Comparison of ENCODE assay signal across 8 cellular contexts in genomic region chr17:28712037-28712704, GRCh38. TPM values are rescaled to one million over a fixed set of nuclear protein-coding genes. Genes with fewer than 3 reads are reported as not detected.
DNase-seq lines count a peak whose midpoint lies in the region; ATAC-seq, FAIRE-seq and TF ChIP-seq lines count a peak whose summit lies in the region.

No MANE protein-coding gene starts in this region.

- TF ChIP-seq POLR2A in H1 (IDR thresholded peaks at IDR 0.05; ENCODE audit: control extremely low read depth in 1 of 2, low read depth in 2 of 2, low read length in 2 of 2), result peak in 1 of 2 experiments; percentile 26; a peak in 2 of 3 replicates

- WGBS in H1 (ENCODE audit: extremely low coverage in 1 of 2, insufficient coverage in 1 of 2, insufficient read length in 1 of 2, insufficient replicate concordance in 2 of 2, low coverage in 1 of 2, low lambda C conversion rate in 2 of 2, missing lambda C conversion rate in 1 of 2), 2 experiments, result 18% methylated on average over 20 of the region's 34 CpGs; no CpG with 5 or more reads in 1 of the 2 experiments

- H3K4me3 ChIP-seq in H1 (ENCODE audit: extremely low read depth in 1 of 4, insufficient read depth in 2 of 4, low read depth in 3 of 4, low read length in 4 of 4), result peak overlapping the region; percentile 37 to 81 (median 58)

- H2BK12ac ChIP-seq in H1 (ENCODE audit: low read depth, low read length), result peak overlapping the region; percentile 96

- H3K4me1 Mint-ChIP-seq in activated CD4-positive, alpha-beta T cell treated with anti-CD3 and anti-CD28 coated beads, Interleukin-2, amount 10 ng/mL, durations not matched to agents 24 days and 14 days, result peaks cover 17% of the 10 kb centered on the region
- peaks cover 42% of the 10 kb centered on the region for H3K4me1 Mint-ChIP-seq in neural crest cell

- H3K4me2 ChIP-seq in H1 (ENCODE audit: insufficient read depth in 1 of 2, low read depth in 2 of 2, low read length in 2 of 2), result peak overlapping the region; percentile 88 to 100

- H3K18ac ChIP-seq in H1 (ENCODE audit: extremely low read depth, low read length), result peak overlapping the region; percentile 91

- H2BK15ac ChIP-seq in H1 (ENCODE audit: low read length), result peak overlapping the region; percentile 99

- H4K5ac ChIP-seq in H1 (ENCODE audit: insufficient read length, low read depth, low read length), result peak overlapping the region; percentile 94

- peaks cover 4 to 15% (median 7%) of the 10 kb centered on the region in 4 experiments; a peak in 6 of 7 replicates for H3K4me1 ChIP-seq in H1 (replicated peaks in 1 of 4; ENCODE audit: control insufficient read depth in 3 of 4, insufficient read depth in 4 of 4, low read length in 3 of 4)

- peak overlapping the region; percentile 95 for H3K27ac Mint-ChIP-seq in activated CD4-positive, alpha-beta T cell treated with anti-CD3 and anti-CD28 coated beads, Interleukin-2, amount 10 ng/mL, durations not matched to agents 24 days and 14 days
- H3K27ac Mint-ChIP-seq in neural crest cell (ENCODE audit: unreplicated experiment), result peak overlapping the region; percentile 82

- peaks cover 16% of the 10 kb centered on the region for H3K23me2 ChIP-seq in H1 (ENCODE audit: low read depth, low read length)

- peak overlapping the region; percentile 98 for H3K4ac ChIP-seq in H1 (replicated peaks; ENCODE audit: insufficient read length, low read depth, low read length)

- peak overlapping the region; percentile 91 for H3K4me3 Mint-ChIP-seq in activated CD4-positive, alpha-beta T cell treated with anti-CD3 and anti-CD28 coated beads, Interleukin-2, amount 10 ng/mL, durations not matched to agents 24 days and 14 days
- peak overlapping the region; percentile 96 for H3K4me3 Mint-ChIP-seq in neural crest cell

- TF ChIP-seq CTCF in H1 (IDR thresholded peaks at IDR 0.05; ENCODE audit: control extremely low read depth in 1 of 3, insufficient read depth in 1 of 3, low read depth in 1 of 3, low read length in 3 of 3), result no peak
- TF ChIP-seq CTCF in neural crest cell (conservative IDR thresholded peaks at IDR 0.05), result no peak

- peak overlapping the region; percentile 89 for H3K56ac ChIP-seq in H1 (replicated peaks; ENCODE audit: insufficient read length, low read depth, low read length)

- ATAC-seq in HG03460 (IDR thresholded peaks at IDR 0.05; ENCODE audit: unreplicated experiment) (peak; percentile 25), HG02885 (IDR thresholded peaks at IDR 0.05; ENCODE audit: poor library complexity, unreplicated experiment) (no peak)

- no peak overlapping the region for H3K14ac ChIP-seq in H1 (ENCODE audit: insufficient read length)

- H4K8ac ChIP-seq in H1 (ENCODE audit: extremely low read depth, insufficient read depth, low read length), result no peak overlapping the region

- H4K91ac ChIP-seq in H1 (replicated peaks; ENCODE audit: insufficient read length, low read length), result peak overlapping the region; percentile 89

- TF ChIP-seq RAD21 in H1 (IDR thresholded peaks at IDR 0.05 in 1 of 2, conservative IDR thresholded peaks at IDR 0.05 in 1 of 2; ENCODE audit: low read depth in 2 of 2, low read length in 2 of 2), result no peak

- H3K9me3 ChIP-seq in H1 (ENCODE audit: insufficient read depth in 2 of 2, low read depth in 1 of 2, low read length in 1 of 2), result no peaks in the 10 kb centered on the region

- peaks cover 9% of the 10 kb centered on the region for H3K36me3 Mint-ChIP-seq in activated CD4-positive, alpha-beta T cell treated with anti-CD3 and anti-CD28 coated beads, Interleukin-2, amount 10 ng/mL, durations not matched to agents 24 days and 14 days (ENCODE audit: low read depth)
- H3K36me3 Mint-ChIP-seq in neural crest cell (ENCODE audit: low read depth), result peaks cover 19% of the 10 kb centered on the region

- no peaks in the 10 kb centered on the region for H3K27me3 ChIP-seq in H1 (replicated peaks in 1 of 4; ENCODE audit: control insufficient read depth in 3 of 4, extremely low read depth in 1 of 4, insufficient read depth in 3 of 4, low read length in 3 of 4)

- POLR2A ChIA-PET in H1 (lab: Charles Lee; ENCODE audit: partially characterized antibody), result interaction anchor here (0.7 to 10.5 kb wide), 15 partner anchors 10 to 253 kb away, joined by 3 to 258 read pairs (median 10); partner anchors contain the start of genes BLTP2, FLOT2, NEK8 and RPL23A

- H2AFZ ChIP-seq in H1 (ENCODE audit: low read length), result no peak overlapping the region

- H3K79me2 ChIP-seq in H1 (ENCODE audit: control insufficient read depth in 1 of 2, insufficient read depth in 2 of 2, low read length in 2 of 2), result peaks cover 3 to 33% of the 10 kb centered on the region in 2 experiments; a peak in 3 of 4 replicates

- CTCF ChIA-PET in H1 (lab: Charles Lee; ENCODE audit: partially characterized antibody), result interaction anchor here (0.6 to 2.8 kb wide), 4 partner anchors 8 to 54 kb away, joined by 3 to 12 read pairs (median 4); partner anchors contain the start of gene RPL23A

- peak overlapping the region; percentile 21; the same call in 1 of the 2 replicates for H2BK20ac ChIP-seq in H1 (ENCODE audit: low read length)

- intact Hi-C loops in activated CD4-positive, alpha-beta T cell treated with anti-CD3 and anti-CD28 coated beads, Interleukin-2, amount 10 ng/mL, durations not matched to agents 24 days and 14 days (cut with micrococcal nuclease), result loop anchor here (5.0 kb wide), 1 partner anchor 50 kb away; the partner anchor contains the start of genes SDF2 and SUPT6H

- no peak for TF ChIP-seq EP300 in H1 (IDR thresholded peaks at IDR 0.05; ENCODE audit: borderline replicate concordance in 1 of 2, low read depth in 2 of 2, low read length in 2 of 2)

- DNase-seq in DMS79 treated with DMSO at 0.1 percent for 48 hours (lab: John Stamatoyannopoulos, UW) (peak; percentile 44), H1 (ENCODE audit: low read depth in 1 of 2, low spot score in 2 of 2) (peak in 1 of 2 experiments; percentile 85), neural crest cell (ENCODE audit: low read depth, low spot score) (peak; percentile 35), ureter (ENCODE audit: low spot score) (peak; percentile 70), NCI-H510A (lab: John Stamatoyannopoulos, UW) (no peak)
- DNase-seq in activated CD4-positive, alpha-beta T cell treated with anti-CD3 and anti-CD28 coated beads, Interleukin-2, amount 10 ng/mL, durations not matched to agents 24 days and 14 days, result peak; percentile 91

- H3K27ac ChIP-seq in H1 (ENCODE audit: low read depth, low read length), result peak overlapping the region; percentile 70

- H2BK120ac ChIP-seq in H1 (replicated peaks; ENCODE audit: low read depth, low read length), result peak overlapping the region; percentile 7

- peak overlapping the region in 3 of 4 experiments; percentile 79 to 85 (median 83); a peak in 6 of 7 replicates for H3K9ac ChIP-seq in H1 (replicated peaks in 1 of 4; ENCODE audit: extremely low read depth in 1 of 4, low read depth in 3 of 4, low read length in 3 of 4)

- no peak overlapping the region for H3K23ac ChIP-seq in H1 (ENCODE audit: insufficient read length)

- peaks cover 16% of the 10 kb centered on the region for H3K79me1 ChIP-seq in H1 (ENCODE audit: low read depth, low read length)

- H3K36me3 ChIP-seq in H1 (ENCODE audit: control insufficient read depth in 2 of 4, insufficient read depth in 4 of 4, low read length in 3 of 4), result peaks cover 8 to 20% (median 15%) of the 10 kb centered on the region in 4 experiments; a peak in 7 of 8 replicates

- H3K9me3 Mint-ChIP-seq in activated CD4-positive, alpha-beta T cell treated with anti-CD3 and anti-CD28 coated beads, Interleukin-2, amount 10 ng/mL, durations not matched to agents 24 days and 14 days, result no peaks in the 10 kb centered on the region
- no peaks in the 10 kb centered on the region for H3K9me3 Mint-ChIP-seq in neural crest cell

- peak overlapping the region; percentile 54 for H2AK5ac ChIP-seq in H1 (ENCODE audit: low read depth, low read length)

- peak overlapping the region; percentile 94 for H2BK5ac ChIP-seq in H1 (ENCODE audit: low read depth, low read length)

- peaks cover 0 to 11% of the 10 kb centered on the region in 2 experiments for H4K20me1 ChIP-seq in H1 (replicated peaks in 1 of 2; ENCODE audit: control insufficient read depth in 1 of 2, insufficient read depth in 2 of 2, low read length in 2 of 2)

- peaks cover 18% of the 10 kb centered on the region for H3K27me3 Mint-ChIP-seq in activated CD4-positive, alpha-beta T cell treated with anti-CD3 and anti-CD28 coated beads, Interleukin-2, amount 10 ng/mL, durations not matched to agents 24 days and 14 days
- peaks cover 3% of the 10 kb centered on the region for H3K27me3 Mint-ChIP-seq in neural crest cell (ENCODE audit: low read depth)

- no peak for FAIRE-seq in H1 (lab: Jason Lieb, UNC)

RNA-seq across cellular contexts. Expression of gene PROCA1, which starts 0.5 kb away (rescaled TPM):
- 6.0 TPM in 2 replicates for total RNA-seq in activated CD4-positive, alpha-beta T cell treated with anti-CD3 and anti-CD28 coated beads, Interleukin-2, amount 10 ng/mL, durations not matched to agents 24 days and 14 days
- 17.8 and 21.2 TPM in 2 replicates for total RNA-seq in H1 (2021; fragmentation: NEBNext Ultra II Directional; extraction: Animal tissue kit (Norgen Biotek cat#: 25700))
- polyA plus RNA-seq in H1 (2011; rRNA removed), result 26.3 and 42.3 TPM in 2 replicates
- 47.1 TPM for polyA plus RNA-seq in H1 (2011; cell fraction: cytosol; rRNA removed)
- 78.8 TPM for polyA plus RNA-seq in H1 (2011; cell fraction: nucleus; rRNA removed)
- 21.7 to 36.5 TPM (median 29.5 TPM) in 4 replicates for polyA plus RNA-seq in H1 (2012, experiment 1 of 2)
- 9.9 TPM for polyA plus RNA-seq in H1 (2012, experiment 2 of 2)
- polyA plus RNA-seq in H1 (2013, experiment 1 of 2), result 33.5 TPM
- polyA plus RNA-seq in H1 (2013, experiment 2 of 2), result 30.2 TPM
- polyA minus RNA-seq in H1 (2011; rRNA and poly(A)+ RNA removed), result 8.5 and 15.4 TPM in 2 replicates
- 7.4 TPM for polyA minus RNA-seq in H1 (2011; cell fraction: cytosol; rRNA and poly(A)+ RNA removed)
- 19.6 TPM for polyA minus RNA-seq in H1 (2011; cell fraction: nucleus; rRNA and poly(A)+ RNA removed)
- total RNA-seq in neural crest cell, result 11.7 and 12.5 TPM in 2 replicates
- 1.1 TPM for total RNA-seq in ureter

RNA-seq across cellular contexts. Expression of gene RAB34, which starts 5.5 kb away (rescaled TPM):
- total RNA-seq in activated CD4-positive, alpha-beta T cell treated with anti-CD3 and anti-CD28 coated beads, Interleukin-2, amount 10 ng/mL, durations not matched to agents 24 days and 14 days, result 19.2 and 20.6 TPM in 2 replicates
- 236 and 237 TPM in 2 replicates for total RNA-seq in H1 (2021; fragmentation: NEBNext Ultra II Directional; extraction: Animal tissue kit (Norgen Biotek cat#: 25700))
- 305 and 317 TPM in 2 replicates for polyA plus RNA-seq in H1 (2011; rRNA removed)
- 271 TPM for polyA plus RNA-seq in H1 (2011; cell fraction: cytosol; rRNA removed)
- 400 TPM for polyA plus RNA-seq in H1 (2011; cell fraction: nucleus; rRNA removed)
- 251 to 292 TPM (median 264 TPM) in 4 replicates for polyA plus RNA-seq in H1 (2012, experiment 1 of 2)
- polyA plus RNA-seq in H1 (2012, experiment 2 of 2), result 494 TPM
- polyA plus RNA-seq in H1 (2013, experiment 1 of 2), result 193 TPM
- 187 TPM for polyA plus RNA-seq in H1 (2013, experiment 2 of 2)
- 277 and 302 TPM in 2 replicates for polyA minus RNA-seq in H1 (2011; rRNA and poly(A)+ RNA removed)
- 114 TPM for polyA minus RNA-seq in H1 (2011; cell fraction: cytosol; rRNA and poly(A)+ RNA removed)
- 81.9 TPM for polyA minus RNA-seq in H1 (2011; cell fraction: nucleus; rRNA and poly(A)+ RNA removed)
- total RNA-seq in neural crest cell (83.5 and 87.4 TPM in 2 replicates), ureter (82.9 TPM)

RNA-seq across cellular contexts. Expression of gene RPL23A, which starts 7.6 kb away (rescaled TPM):
- total RNA-seq in activated CD4-positive, alpha-beta T cell treated with anti-CD3 and anti-CD28 coated beads, Interleukin-2, amount 10 ng/mL, durations not matched to agents 24 days and 14 days, result 1,588 and 1,610 TPM in 2 replicates
- 2,145 and 2,163 TPM in 2 replicates for total RNA-seq in H1 (2021; fragmentation: NEBNext Ultra II Directional; extraction: Animal tissue kit (Norgen Biotek cat#: 25700))
- polyA plus RNA-seq in H1 (2011; rRNA removed), result 884 and 1,227 TPM in 2 replicates
- polyA plus RNA-seq in H1 (2011; cell fraction: cytosol; rRNA removed), result 1,258 TPM
- polyA plus RNA-seq in H1 (2011; cell fraction: nucleus; rRNA removed), result 306 TPM
- 2,135 to 2,354 TPM (median 2,206 TPM) in 4 replicates for polyA plus RNA-seq in H1 (2012, experiment 1 of 2)
- polyA plus RNA-seq in H1 (2012, experiment 2 of 2), result 1,447 TPM
- 3,898 TPM for polyA plus RNA-seq in H1 (2013, experiment 1 of 2)
- 3,934 TPM for polyA plus RNA-seq in H1 (2013, experiment 2 of 2)
- 698 and 961 TPM in 2 replicates for polyA minus RNA-seq in H1 (2011; rRNA and poly(A)+ RNA removed)
- polyA minus RNA-seq in H1 (2011; cell fraction: cytosol; rRNA and poly(A)+ RNA removed), result 469 TPM
- polyA minus RNA-seq in H1 (2011; cell fraction: nucleus; rRNA and poly(A)+ RNA removed), result 493 TPM
- total RNA-seq in neural crest cell (1,750 and 1,862 TPM in 2 replicates), ureter (1,937 TPM)

RNA-seq across cellular contexts. Expression of gene TLCD1, which starts 13.9 kb away (rescaled TPM):
- 12.5 and 16.8 TPM in 2 replicates for total RNA-seq in activated CD4-positive, alpha-beta T cell treated with anti-CD3 and anti-CD28 coated beads, Interleukin-2, amount 10 ng/mL, durations not matched to agents 24 days and 14 days
- total RNA-seq in H1 (2021; fragmentation: NEBNext Ultra II Directional; extraction: Animal tissue kit (Norgen Biotek cat#: 25700)), result 40.7 and 45.3 TPM in 2 replicates
- polyA plus RNA-seq in H1 (2011; rRNA removed), result 101 and 128 TPM in 2 replicates
- polyA plus RNA-seq in H1 (2011; cell fraction: cytosol; rRNA removed), result 68.5 TPM
- polyA plus RNA-seq in H1 (2011; cell fraction: nucleus; rRNA removed), result 49.5 TPM
- polyA plus RNA-seq in H1 (2012, experiment 1 of 2), result 52.1 to 60.3 TPM (median 56.3 TPM) in 4 replicates
- 75.5 TPM for polyA plus RNA-seq in H1 (2012, experiment 2 of 2)
- 78.2 TPM for polyA plus RNA-seq in H1 (2013, experiment 1 of 2)
- 86.3 TPM for polyA plus RNA-seq in H1 (2013, experiment 2 of 2)
- polyA minus RNA-seq in H1 (2011; rRNA and poly(A)+ RNA removed), result 56.0 and 64.2 TPM in 2 replicates
- 19.7 TPM for polyA minus RNA-seq in H1 (2011; cell fraction: cytosol; rRNA and poly(A)+ RNA removed)
- polyA minus RNA-seq in H1 (2011; cell fraction: nucleus; rRNA and poly(A)+ RNA removed), result 40.5 TPM
- 6.1 and 6.3 TPM in 2 replicates for total RNA-seq in neural crest cell
- total RNA-seq in ureter, result 18.1 TPM

RNA-seq across cellular contexts. Expression of gene NEK8, which starts 16.4 kb away (rescaled TPM):
- 5.5 and 6.1 TPM in 2 replicates for total RNA-seq in activated CD4-positive, alpha-beta T cell treated with anti-CD3 and anti-CD28 coated beads, Interleukin-2, amount 10 ng/mL, durations not matched to agents 24 days and 14 days
- 14.9 and 16.8 TPM in 2 replicates for total RNA-seq in H1 (2021; fragmentation: NEBNext Ultra II Directional; extraction: Animal tissue kit (Norgen Biotek cat#: 25700))
- 23.3 and 23.4 TPM in 2 replicates for polyA plus RNA-seq in H1 (2011; rRNA removed)
- polyA plus RNA-seq in H1 (2011; cell fraction: cytosol; rRNA removed), result 30.0 TPM
- 57.5 TPM for polyA plus RNA-seq in H1 (2011; cell fraction: nucleus; rRNA removed)
- 19.9 to 22.9 TPM (median 20.6 TPM) in 4 replicates for polyA plus RNA-seq in H1 (2012, experiment 1 of 2)
- 12.2 TPM for polyA plus RNA-seq in H1 (2012, experiment 2 of 2)
- 12.7 TPM for polyA plus RNA-seq in H1 (2013, experiment 1 of 2)
- 10.6 TPM for polyA plus RNA-seq in H1 (2013, experiment 2 of 2)
- polyA minus RNA-seq in H1 (2011; rRNA and poly(A)+ RNA removed), result 57.7 and 64.5 TPM in 2 replicates
- 11.2 TPM for polyA minus RNA-seq in H1 (2011; cell fraction: cytosol; rRNA and poly(A)+ RNA removed)
- polyA minus RNA-seq in H1 (2011; cell fraction: nucleus; rRNA and poly(A)+ RNA removed), result 46.1 TPM
- total RNA-seq in neural crest cell (6.2 and 6.3 TPM in 2 replicates), ureter (14.9 TPM)
